In the genomic region with DNA sequence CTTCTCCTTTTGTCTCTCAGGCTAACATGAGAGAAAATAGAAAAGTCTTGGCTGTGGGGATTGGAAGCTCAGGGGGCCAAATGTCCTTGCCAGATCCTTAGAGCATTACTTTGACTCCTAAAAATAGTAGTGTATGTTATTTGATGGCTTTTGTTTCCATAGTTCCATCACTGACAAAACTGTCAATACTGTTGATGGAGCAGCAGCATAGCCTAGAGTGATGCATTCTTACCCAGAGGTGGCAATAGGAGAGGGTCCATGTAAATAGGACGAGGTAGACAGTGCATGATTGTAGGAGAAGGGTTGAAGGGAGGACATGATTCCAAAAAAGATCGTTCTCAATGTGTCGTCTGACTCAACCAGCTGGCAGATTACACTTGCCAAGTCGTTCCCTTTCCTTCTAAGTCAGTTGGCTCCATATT, we compare ENCODE assay signal across 1 cellular context.
TF ChIP-seq lines count a peak whose summit lies in the region.

No MANE protein-coding gene starts in this region.

TF ChIP-seq in IMR-90, 13 proteins besides CTCF, POLR2A, EP300 and RAD21:
- no peak for TF ChIP-seq NFE2L2 (IDR thresholded peaks at IDR 0.05; ENCODE audit: low read depth, low read length)
- TF ChIP-seq FOS (IDR thresholded peaks at IDR 0.05; ENCODE audit: low read depth, low read length): no peak
- no peak for TF ChIP-seq CHD1 (IDR thresholded peaks at IDR 0.05; ENCODE audit: low read depth, low read length)
- TF ChIP-seq, protein P1, sequence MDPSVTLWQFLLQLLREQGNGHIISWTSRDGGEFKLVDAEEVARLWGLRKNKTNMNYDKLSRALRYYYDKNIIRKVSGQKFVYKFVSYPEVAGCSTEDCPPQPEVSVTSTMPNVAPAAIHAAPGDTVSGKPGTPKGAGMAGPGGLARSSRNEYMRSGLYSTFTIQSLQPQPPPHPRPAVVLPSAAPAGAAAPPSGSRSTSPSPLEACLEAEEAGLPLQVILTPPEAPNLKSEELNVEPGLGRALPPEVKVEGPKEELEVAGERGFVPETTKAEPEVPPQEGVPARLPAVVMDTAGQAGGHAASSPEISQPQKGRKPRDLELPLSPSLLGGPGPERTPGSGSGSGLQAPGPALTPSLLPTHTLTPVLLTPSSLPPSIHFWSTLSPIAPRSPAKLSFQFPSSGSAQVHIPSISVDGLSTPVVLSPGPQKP (IDR thresholded peaks at IDR 0.05; ENCODE audit: borderline replicate concordance, low read depth, low read length): no peak
- TF ChIP-seq BHLHE40 (IDR thresholded peaks at IDR 0.05; ENCODE audit: low read depth, low read length): no peak
- TF ChIP-seq SMC3 (IDR thresholded peaks at IDR 0.05; ENCODE audit: low read depth, low read length): no peak
- no peak for TF ChIP-seq MAZ (IDR thresholded peaks at IDR 0.05; ENCODE audit: borderline replicate concordance, low read depth, low read length)
- TF ChIP-seq CEBPB (IDR thresholded peaks at IDR 0.05; ENCODE audit: low read depth, low read length): no peak
- no peak for TF ChIP-seq MAFK (IDR thresholded peaks at IDR 0.05; ENCODE audit: low read depth, low read length)
- TF ChIP-seq RCOR1 (IDR thresholded peaks at IDR 0.05; ENCODE audit: insufficient replicate concordance, low read length): no peak
- TF ChIP-seq, protein P2, sequence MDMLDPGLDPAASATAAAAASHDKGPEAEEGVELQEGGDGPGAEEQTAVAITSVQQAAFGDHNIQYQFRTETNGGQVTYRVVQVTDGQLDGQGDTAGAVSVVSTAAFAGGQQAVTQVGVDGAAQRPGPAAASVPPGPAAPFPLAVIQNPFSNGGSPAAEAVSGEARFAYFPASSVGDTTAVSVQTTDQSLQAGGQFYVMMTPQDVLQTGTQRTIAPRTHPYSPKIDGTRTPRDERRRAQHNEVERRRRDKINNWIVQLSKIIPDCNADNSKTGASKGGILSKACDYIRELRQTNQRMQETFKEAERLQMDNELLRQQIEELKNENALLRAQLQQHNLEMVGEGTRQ (IDR thresholded peaks at IDR 0.05; ENCODE audit: low read depth, low read length): no peak
- no peak for TF ChIP-seq RFX5 (IDR thresholded peaks at IDR 0.05; ENCODE audit: low read depth, low read length)
- TF ChIP-seq MXI1 (IDR thresholded peaks at IDR 0.05; ENCODE audit: borderline replicate concordance, low read depth, low read length): no peak
